ENCODE assay signal across 8 cellular contexts in genomic region chr18:79405781-79406575, GRCh38. TPM values are rescaled to one million over a fixed set of nuclear protein-coding genes. Genes with fewer than 3 reads are reported as not detected.
DNase-seq lines count a peak whose midpoint lies in the region; ATAC-seq and TF ChIP-seq lines count a peak whose summit lies in the region.

No MANE protein-coding gene starts in this region.

- H3K27me3 ChIP-seq in esophagus (ENCODE audit: control insufficient read depth in 1 of 2, insufficient read depth in 2 of 2, low read length in 2 of 2) = no peaks in the 10 kb centered on the region
- H3K27me3 ChIP-seq in BE2C = peaks cover 21% of the 10 kb centered on the region

- H3K27ac ChIP-seq in esophagus (ENCODE audit: low read depth in 2 of 2, low read length in 1 of 2) = peak overlapping the region; percentile 29 to 56

- H3K36me3 ChIP-seq in esophagus (ENCODE audit: control insufficient read depth in 2 of 2, insufficient read depth in 2 of 2, low read length in 1 of 2) (peaks cover 0 to under 1% of the 10 kb centered on the region in 2 donors), BE2C (no peaks in the 10 kb centered on the region)

- TF ChIP-seq CTCF in BE2C (IDR thresholded peaks at IDR 0.05; ENCODE audit: low read depth, low read length) = no peak

- H3K4me3 ChIP-seq in esophagus (ENCODE audit: low read depth in 1 of 2, low read length in 2 of 2) (no peak overlapping the region), BE2C (ENCODE audit: low read depth, low read length) (no peak overlapping the region)

- H3K9me3 ChIP-seq in esophagus (ENCODE audit: control insufficient read depth in 2 of 2, insufficient read depth in 1 of 2, low read depth in 1 of 2, low read length in 1 of 2) (no peaks in the 10 kb centered on the region), BE2C (no peaks in the 10 kb centered on the region)

- peak; percentile 74 to 82 for DNase-seq in activated CD4-positive, alpha-beta T cell treated with anti-CD3 and anti-CD28 coated beads, Interleukin-2, amount 50 U/mL, for 4 hours
- peak; percentile 76 for DNase-seq in stimulated activated CD4-positive, alpha-beta T cell treated with anti-CD3 and anti-CD28 coated beads, Interleukin-12 subunit alpha, Interleukin-12 subunit beta, amount 100 ng/mL, for 4 hours
- DNase-seq in hepatic stellate cell (ENCODE audit: low spot score) (no peak), BE2C (no peak), OCI-M1 (lab: John Stamatoyannopoulos, UW) (no peak)

- H3K4me1 ChIP-seq in esophagus (ENCODE audit: control insufficient read depth in 2 of 2, insufficient read depth in 2 of 2, low read length in 1 of 2) (peaks cover 0 to 8% of the 10 kb centered on the region in 2 donors), BE2C (no peaks in the 10 kb centered on the region)

- 71 to 72% methylated on average over 27 of the region's 27 CpGs for WGBS in esophagus, 2 donors

- ATAC-seq in GM19328 (IDR thresholded peaks at IDR 0.05; ENCODE audit: unreplicated experiment) (peak; percentile 78), HG03378 (IDR thresholded peaks at IDR 0.05; ENCODE audit: unreplicated experiment) (peak; percentile 63)

RNA-seq across cellular contexts. Expression of gene NFATC1, which starts 10.2 kb away (rescaled TPM):
- 1 to 10 TPM; 1.3 to 1.9 TPM for polyA plus RNA-seq in esophagus
- 2.1 TPM for polyA plus RNA-seq in BE2C (2012; ENCODE audit: insufficient read depth, insufficient read length, low read depth)

Comparison
In these comparisons a context has a peak if more than half of its experiments do, and no peak if none do; other contexts are left out.
1. DNase-seq: peak in activated CD4-positive, alpha-beta T cell treated with anti-CD3 and anti-CD28 coated beads, Interleukin-2, amount 50 U/mL, for 4 hours (2 of 2) and stimulated activated CD4-positive, alpha-beta T cell treated with anti-CD3 and anti-CD28 coated beads, Interleukin-12 subunit alpha, Interleukin-12 subunit beta, amount 100 ng/mL, for 4 hours (single experiment); none in hepatic stellate cell (single experiment), BE2C (single experiment) and OCI-M1 (single experiment).